16 cellular contexts compared by ENCODE assay signal in the genomic region with DNA sequence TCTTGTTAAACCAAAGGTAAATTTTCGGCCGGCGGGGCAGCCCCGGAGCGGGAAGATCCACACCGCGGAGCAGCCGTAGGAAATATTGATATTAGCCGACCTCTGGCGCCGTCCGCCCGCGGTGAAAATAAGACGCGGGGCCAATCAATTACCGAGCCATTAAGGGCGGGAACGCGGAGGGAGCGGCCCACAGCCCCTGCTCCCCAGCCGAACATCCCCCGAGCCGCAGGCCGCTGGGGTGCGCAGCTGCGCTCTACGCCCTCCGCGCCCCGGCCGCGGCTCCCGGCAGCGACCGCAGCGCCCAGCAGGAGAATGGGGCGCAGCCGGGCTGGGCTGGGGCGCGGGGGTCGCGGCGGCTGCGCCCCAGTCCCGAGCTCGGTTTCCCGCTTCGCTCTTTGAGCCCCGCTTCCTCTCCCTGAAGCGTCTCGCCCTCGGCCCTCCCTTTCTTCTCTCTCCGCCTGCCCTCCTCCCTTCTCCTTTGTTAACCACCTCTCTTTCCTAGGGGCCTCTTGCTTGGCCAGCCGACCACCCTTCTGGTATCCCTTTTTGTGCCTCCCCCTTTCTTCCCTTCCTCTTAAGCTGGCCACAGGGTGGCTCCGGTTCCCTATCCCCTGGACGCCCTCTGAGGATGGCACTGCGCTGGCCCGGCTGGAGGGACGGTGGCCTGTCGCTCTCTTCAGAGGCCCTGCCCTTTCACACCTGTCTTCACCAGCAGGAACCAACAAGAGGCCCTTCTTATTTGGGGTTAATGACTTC. TPM values are rescaled to one million over a fixed set of nuclear protein-coding genes. Genes with fewer than 3 reads are reported as not detected.
DNase-seq lines count a peak whose midpoint lies in the region; ATAC-seq and TF ChIP-seq lines count a peak whose summit lies in the region.
"Had no signal": no experiment of that assay in that cellular context is flagged by ENCODE, and none has a peak within 500 bp of the region (broad histone marks: within the 10 kb centered on the region; RNA-seq: fewer than 3 reads in every experiment).

No MANE protein-coding gene starts in this region.

- no peaks in the 10 kb centered on the region for H3K4me1 Mint-ChIP-seq in activated CD8-positive, alpha-beta T cell treated with anti-CD3 and anti-CD28 coated beads for 36 hours (ENCODE audit: low read depth)
- no peaks in the 10 kb centered on the region for H3K4me1 Mint-ChIP-seq in activated CD8-positive, alpha-beta T cell treated with anti-CD3 and anti-CD28 coated beads, Interleukin-2, amount 10 ng/mL, durations not matched to agents 7 days and 5 days (ENCODE audit: low read depth)
- H3K4me1 Mint-ChIP-seq: CD4-positive, alpha-beta memory T cell had no signal

- no peaks in the 10 kb centered on the region for H3K36me3 ChIP-seq in iPS-18a (ENCODE audit: control insufficient read depth, low read depth, low read length)
- H3K36me3 ChIP-seq in upper lobe of right lung = no peaks in the 10 kb centered on the region
- H3K36me3 ChIP-seq: HAP-1, upper lobe of left lung had no signal

- CTCF ChIA-PET in activated CD8-positive, alpha-beta T cell treated with anti-CD3 and anti-CD28 coated beads for 36 hours (lab: Charles Lee) = no interaction called here
- CTCF ChIA-PET in activated CD8-positive, alpha-beta T cell treated with anti-CD3 and anti-CD28 coated beads, Interleukin-2, amount 10 ng/mL, durations not matched to agents 7 days and 5 days (lab: Charles Lee) = no interaction called here

- H3K9me3 Mint-ChIP-seq in activated CD8-positive, alpha-beta T cell treated with anti-CD3 and anti-CD28 coated beads for 36 hours = no peaks in the 10 kb centered on the region
- H3K9me3 Mint-ChIP-seq in activated CD8-positive, alpha-beta T cell treated with anti-CD3 and anti-CD28 coated beads, Interleukin-2, amount 10 ng/mL, durations not matched to agents 7 days and 5 days (ENCODE audit: insufficient read depth) = no peaks in the 10 kb centered on the region

- H3K27me3 Mint-ChIP-seq in activated CD8-positive, alpha-beta T cell treated with anti-CD3 and anti-CD28 coated beads for 36 hours = peaks cover 34% of the 10 kb centered on the region
- H3K27me3 Mint-ChIP-seq in activated CD8-positive, alpha-beta T cell treated with anti-CD3 and anti-CD28 coated beads, Interleukin-2, amount 10 ng/mL, durations not matched to agents 7 days and 5 days (ENCODE audit: low read depth) = peaks cover 30% of the 10 kb centered on the region

- H3K9me3 ChIP-seq in iPS-18a (ENCODE audit: control insufficient read depth, low read depth, low read length) (no peaks in the 10 kb centered on the region), upper lobe of right lung (no peaks in the 10 kb centered on the region)
- H3K9me3 ChIP-seq: HAP-1, upper lobe of left lung had no signal

- no peak overlapping the region for H3K27ac ChIP-seq in iPS-18a (ENCODE audit: low read length)
- H3K27ac ChIP-seq in upper lobe of right lung = no peak overlapping the region
- H3K27ac ChIP-seq: upper lobe of left lung had no signal

- POLR2A ChIA-PET in activated CD8-positive, alpha-beta T cell treated with anti-CD3 and anti-CD28 coated beads for 36 hours (lab: Charles Lee) = no interaction called here
- POLR2A ChIA-PET in activated CD8-positive, alpha-beta T cell treated with anti-CD3 and anti-CD28 coated beads, Interleukin-2, amount 10 ng/mL, durations not matched to agents 7 days and 5 days (lab: Charles Lee) = no interaction called here

- H3K4me1 ChIP-seq in iPS-18a (ENCODE audit: control insufficient read depth, low read depth, low read length) (peaks cover 15% of the 10 kb centered on the region), upper lobe of right lung (no peaks in the 10 kb centered on the region)
- H3K4me1 ChIP-seq: HAP-1 had no signal

- no peak overlapping the region for H3K4me3 Mint-ChIP-seq in activated CD8-positive, alpha-beta T cell treated with anti-CD3 and anti-CD28 coated beads for 36 hours
- no peak overlapping the region for H3K4me3 Mint-ChIP-seq in activated CD8-positive, alpha-beta T cell treated with anti-CD3 and anti-CD28 coated beads, Interleukin-2, amount 10 ng/mL, durations not matched to agents 7 days and 5 days

- H3K4me3 ChIP-seq in iPS-18a (ENCODE audit: low read length) (peak overlapping the region; percentile 47), upper lobe of right lung (no peak overlapping the region)
- H3K4me3 ChIP-seq: HAP-1, lung, upper lobe of left lung had no signal

- H3K9ac ChIP-seq in iPS-18a (ENCODE audit: low read length) = peak overlapping the region; percentile 39

- no peak for ATAC-seq in activated CD8-positive, alpha-beta T cell treated with anti-CD3 and anti-CD28 coated beads for 36 hours
- ATAC-seq in activated CD8-positive, alpha-beta T cell treated with anti-CD3 and anti-CD28 coated beads, Interleukin-2, amount 10 ng/mL, durations not matched to agents 7 days and 5 days = no peak
- ATAC-seq in upper lobe of right lung = no peak
- no peak for ATAC-seq in HG03159 (IDR thresholded peaks at IDR 0.05; ENCODE audit: unreplicated experiment)

- no peaks in the 10 kb centered on the region for H3K36me3 Mint-ChIP-seq in activated CD8-positive, alpha-beta T cell treated with anti-CD3 and anti-CD28 coated beads for 36 hours (ENCODE audit: low read depth)
- H3K36me3 Mint-ChIP-seq in activated CD8-positive, alpha-beta T cell treated with anti-CD3 and anti-CD28 coated beads, Interleukin-2, amount 10 ng/mL, durations not matched to agents 7 days and 5 days (ENCODE audit: low read depth) = no peaks in the 10 kb centered on the region
- H3K36me3 Mint-ChIP-seq: CD4-positive, alpha-beta memory T cell had no signal

- no peak for TF ChIP-seq CTCF in activated CD8-positive, alpha-beta T cell treated with anti-CD3 and anti-CD28 coated beads for 36 hours (IDR thresholded peaks at IDR 0.05)
- TF ChIP-seq CTCF in upper lobe of right lung (IDR thresholded peaks at IDR 0.05) = no peak

- no peak overlapping the region for H3K27ac Mint-ChIP-seq in activated CD8-positive, alpha-beta T cell treated with anti-CD3 and anti-CD28 coated beads for 36 hours
- H3K27ac Mint-ChIP-seq in activated CD8-positive, alpha-beta T cell treated with anti-CD3 and anti-CD28 coated beads, Interleukin-2, amount 10 ng/mL, durations not matched to agents 7 days and 5 days = no peak overlapping the region
- H3K27ac Mint-ChIP-seq: CD4-positive, alpha-beta memory T cell had no signal

- peaks cover 27% of the 10 kb centered on the region for H3K27me3 ChIP-seq in iPS-18a (ENCODE audit: control insufficient read depth, insufficient read depth, low read length)
- peaks cover 36% of the 10 kb centered on the region for H3K27me3 ChIP-seq in upper lobe of right lung

- intact Hi-C loops in activated CD8-positive, alpha-beta T cell treated with anti-CD3 and anti-CD28 coated beads for 36 hours (cut with micrococcal nuclease) = no loop called here
- intact Hi-C loops in posterior vena cava (cut with DNase I) = no loop called here
- intact Hi-C loops in upper lobe of right lung (cut with DNase I) = no loop called here

- DNase-seq in activated CD8-positive, alpha-beta T cell treated with anti-CD3 and anti-CD28 coated beads for 36 hours = peak; percentile 2
- no peak for DNase-seq in activated CD8-positive, alpha-beta T cell treated with anti-CD3 and anti-CD28 coated beads, Interleukin-2, amount 10 ng/mL, durations not matched to agents 7 days and 5 days
- DNase-seq in astrocyte of the hippocampus (ENCODE audit: low read depth, low spot score) (peak; percentile 14), retina (peak; percentile 72), posterior vena cava (ENCODE audit: low spot score) (no peak), upper lobe of right lung (no peak)
- DNase-seq: activated CD8-positive, alpha-beta memory T cell treated with anti-CD3 and anti-CD28 coated beads, Interleukin-2, amount 50 U/mL, for 48 hours; activated naive CD4-positive, alpha-beta T cell treated with Interleukin-2 at 50 U/mL for 16 hours; CD4-positive, alpha-beta memory T cell; hypothalamus; upper lobe of left lung had no signal

RNA-seq across cellular contexts. Expression of a gene that starts 40.9 kb away (rescaled TPM):
- total RNA-seq in activated CD8-positive, alpha-beta T cell treated with anti-CD3 and anti-CD28 coated beads for 36 hours = not detected
- not detected for total RNA-seq in activated CD8-positive, alpha-beta T cell treated with anti-CD3 and anti-CD28 coated beads, Interleukin-2, amount 10 ng/mL, durations not matched to agents 7 days and 5 days
- total RNA-seq in posterior vena cava (not detected), upper lobe of right lung (1.2 TPM)
- total RNA-seq: CD4-positive, alpha-beta memory T cell; T-helper 2 cell treated with Interferon-gamma antibody and Interleukin-4, amounts not matched to agents 100 ng/mL and 5 ng/mL, for 36 hours had no signal

Comparison
In these comparisons a context has a peak if more than half of its experiments do, and no peak if none do; other contexts are left out.
1. DNase-seq: peak in activated CD8-positive, alpha-beta T cell treated with anti-CD3 and anti-CD28 coated beads for 36 hours (single experiment), astrocyte of the hippocampus (single experiment) and retina (single experiment); none in activated CD8-positive, alpha-beta T cell treated with anti-CD3 and anti-CD28 coated beads, Interleukin-2, amount 10 ng/mL, durations not matched to agents 7 days and 5 days (single experiment), posterior vena cava (single experiment) and upper lobe of right lung (single experiment).